Comparison of ENCODE assay signal across 20 cellular contexts in genomic region chr17:78628547-78629435, GRCh38. TPM values are rescaled to one million over a fixed set of nuclear protein-coding genes. Genes with fewer than 3 reads are reported as not detected.
"Had no signal": no experiment of that assay in that cellular context is flagged by ENCODE, and none has a peak within 500 bp of the region (broad histone marks: within the 10 kb centered on the region; RNA-seq: fewer than 3 reads in every experiment).

No MANE protein-coding gene starts in this region.

- H3K27ac ChIP-seq: esophagus squamous epithelium, lower lobe of right lung, skin epidermis, tibial nerve, vagina had no signal

- H3K36me3 ChIP-seq: esophagus squamous epithelium, lower lobe of right lung, tibial nerve, vagina had no signal

- DNase-seq: activated CD4-positive, alpha-beta T cell treated with anti-CD3 and anti-CD28 coated beads, Interleukin-2, amount 10 ng/mL, durations not matched to agents 7 days and 5 days; activated CD8-positive, alpha-beta memory T cell treated with anti-CD3 and anti-CD28 coated beads, Interleukin-2, amount 50 U/mL, for 4 hours; activated naive CD4-positive, alpha-beta T cell treated with anti-CD3 and anti-CD28 coated beads for 36 hours; activated T-cell treated with anti-CD3 and anti-CD28 coated beads, Interleukin-2, amount 50 U/mL, for 4 hours; anterior cingulate cortex; cortex of kidney; effector CD8-positive, alpha-beta T cell; esophagus squamous epithelium; left cardiac atrium; lower lobe of right lung; nucleus accumbens; stimulated activated CD4-positive, alpha-beta T cell treated with anti-CD3 and anti-CD28 coated beads, Interleukin-15, amount 100 ng/mL, for 24 hours; stimulated activated CD4-positive, alpha-beta T cell treated with anti-CD3 and anti-CD28 coated beads, Interleukin-2, amount 100 ng/mL, for 48 hours had no signal

- H3K9me3 Mint-ChIP-seq: activated CD4-positive, alpha-beta T cell treated with anti-CD3 and anti-CD28 coated beads, Interleukin-2, amount 10 ng/mL, durations not matched to agents 7 days and 5 days; activated naive CD4-positive, alpha-beta T cell treated with anti-CD3 and anti-CD28 coated beads for 36 hours; activated T-cell treated with anti-CD3 and anti-CD28 coated beads, Interleukin-2, amount 50 U/mL, for 4 hours; natural killer cell treated with Interleukin-12 subunit alpha and Interleukin-12 subunit beta and Interleukin-15 and Interleukin-18, amount 100 ng/mL, for 72 hours; stimulated activated naive CD8-positive, alpha-beta T cell treated with anti-CD3 and anti-CD28 coated beads, Interleukin-15, Interleukin-2, amounts not matched to agents 100 ng/mL and 50 ng/mL, for 24 hours had no signal

- H3K36me3 Mint-ChIP-seq: natural killer cell treated with Interleukin-12 subunit alpha and Interleukin-12 subunit beta and Interleukin-15 and Interleukin-18, amount 100 ng/mL, for 72 hours had no signal

- ATAC-seq: activated T-cell treated with anti-CD3 and anti-CD28 coated beads, Interleukin-2, amount 50 U/mL, for 4 hours; left cardiac atrium; natural killer cell treated with Interleukin-12 subunit alpha and Interleukin-12 subunit beta and Interleukin-15 and Interleukin-18, amount 100 ng/mL, for 72 hours had no signal

- H3K4me1 ChIP-seq: esophagus squamous epithelium, lower lobe of right lung, tibial nerve, vagina had no signal

- H3K27me3 Mint-ChIP-seq: activated CD4-positive, alpha-beta T cell treated with anti-CD3 and anti-CD28 coated beads, Interleukin-2, amount 10 ng/mL, durations not matched to agents 7 days and 5 days; natural killer cell treated with Interleukin-12 subunit alpha and Interleukin-12 subunit beta and Interleukin-15 and Interleukin-18, amount 100 ng/mL, for 72 hours; stimulated activated naive CD8-positive, alpha-beta T cell treated with anti-CD3 and anti-CD28 coated beads, Interleukin-15, Interleukin-2, amounts not matched to agents 100 ng/mL and 50 ng/mL, for 24 hours had no signal

- H3K27me3 ChIP-seq: esophagus squamous epithelium, tibial nerve, vagina had no signal

- H3K4me3 ChIP-seq: esophagus squamous epithelium, lower lobe of right lung, skin epidermis, tibial nerve, vagina had no signal

- H3K9me3 ChIP-seq: esophagus squamous epithelium, lower lobe of right lung, tibial nerve, vagina had no signal

- H3K27ac Mint-ChIP-seq: activated CD4-positive, alpha-beta T cell treated with anti-CD3 and anti-CD28 coated beads, Interleukin-2, amount 10 ng/mL, durations not matched to agents 7 days and 5 days; activated naive CD4-positive, alpha-beta T cell treated with anti-CD3 and anti-CD28 coated beads for 36 hours; natural killer cell treated with Interleukin-12 subunit alpha and Interleukin-12 subunit beta and Interleukin-15 and Interleukin-18, amount 100 ng/mL, for 72 hours; stimulated activated naive CD8-positive, alpha-beta T cell treated with anti-CD3 and anti-CD28 coated beads, Interleukin-15, Interleukin-2, amounts not matched to agents 100 ng/mL and 50 ng/mL, for 24 hours had no signal

- H3K4me3 Mint-ChIP-seq: activated CD4-positive, alpha-beta T cell treated with anti-CD3 and anti-CD28 coated beads, Interleukin-2, amount 10 ng/mL, durations not matched to agents 7 days and 5 days; activated naive CD4-positive, alpha-beta T cell treated with anti-CD3 and anti-CD28 coated beads for 36 hours; activated T-cell treated with anti-CD3 and anti-CD28 coated beads, Interleukin-2, amount 50 U/mL, for 4 hours; natural killer cell treated with Interleukin-12 subunit alpha and Interleukin-12 subunit beta and Interleukin-15 and Interleukin-18, amount 100 ng/mL, for 72 hours; stimulated activated naive CD8-positive, alpha-beta T cell treated with anti-CD3 and anti-CD28 coated beads, Interleukin-15, Interleukin-2, amounts not matched to agents 100 ng/mL and 50 ng/mL, for 24 hours had no signal

RNA-seq across cellular contexts. Expression of gene DNAH17, which starts 51.6 kb away (rescaled TPM):
- total RNA-seq: endothelial cell of umbilical vein, glomerular endothelial cell had no signal
- polyA plus RNA-seq: endothelial cell of umbilical vein had no signal
